Comparison of ENCODE assay signal across 11 cellular contexts in the genomic region with DNA sequence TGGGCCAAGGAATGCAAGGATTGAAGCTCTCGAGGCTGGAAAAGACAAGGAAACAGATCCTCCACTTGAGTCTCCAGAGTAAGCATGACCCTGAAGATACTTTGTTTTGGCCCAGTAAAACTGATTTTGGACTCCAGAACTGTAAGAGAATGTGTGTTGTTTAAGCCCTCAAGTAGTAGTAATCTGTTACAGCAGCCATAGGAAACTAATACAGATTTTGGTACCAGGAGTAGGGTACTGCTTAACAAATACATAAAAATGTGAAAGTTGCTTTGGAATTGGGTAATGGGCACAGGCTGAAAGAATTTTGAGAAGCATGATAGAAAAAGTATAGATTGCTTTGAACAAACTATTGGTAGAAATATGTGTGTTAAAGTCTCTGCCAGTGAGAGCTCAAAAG.
"Had no signal": no experiment of that assay in that cellular context is flagged by ENCODE, and none has a peak within 500 bp of the region (broad histone marks: within the 10 kb centered on the region; RNA-seq: fewer than 3 reads in every experiment).

No MANE protein-coding gene starts in this region.

- H3K9ac ChIP-seq: GM23248 had no signal

- H3K4me3 Mint-ChIP-seq: GM23338, H9, HFFc6 had no signal

- H3K4me2 ChIP-seq: GM23338 had no signal

- H3K4me1 ChIP-seq: HAP-1 had no signal

- H3K27ac Mint-ChIP-seq: GM23338, H9, HFFc6 had no signal

- ATAC-seq: GM23338, HCT116 had no signal

- H3K27ac ChIP-seq: GM23248 had no signal

- H3K9me3 ChIP-seq: HAP-1 had no signal

- FAIRE-seq: H1, H54 had no signal

- H3K4me3 ChIP-seq: GM23248, GM23338, HAP-1 had no signal

- H2AFZ ChIP-seq: GM23248 had no signal

- DNase-seq: GM23248, GOT3, H7, H9, HCEC 1CT, HFFc6 had no signal

- H3K36me3 ChIP-seq: HAP-1 had no signal
